10 cellular contexts compared by ENCODE assay signal in genomic region chr2:229445501-229446294, GRCh38.
A peak's percentile ranks its signal among the peaks of the same experiment; 100 is the strongest.
DNase-seq lines count a peak whose midpoint lies in the region; ATAC-seq, FAIRE-seq and TF ChIP-seq lines count a peak whose summit lies in the region.
"Had no signal": no experiment of that assay in that cellular context is flagged by ENCODE, and none has a peak within 500 bp of the region (broad histone marks: within the 10 kb centered on the region; RNA-seq: fewer than 3 reads in every experiment).

No MANE protein-coding gene starts in this region.

- DNase-seq in ACHN (peak; percentile 5), fibroblast of the aortic adventitia (ENCODE audit: low read depth) (peak; percentile 91), pancreas (no peak), NCI-H187 treated with DMSO at 0.1 percent for 48 hours (lab: John Stamatoyannopoulos, UW) (no peak), OCI-LY7 (ENCODE audit: low spot score) (no peak)
- no peak for DNase-seq in activated CD4-positive, alpha-beta T cell treated with anti-CD3 and anti-CD28 coated beads for 4 hours
- DNase-seq in activated CD8-positive, alpha-beta memory T cell treated with anti-CD3 and anti-CD28 coated beads, Interleukin-2, amount 50 U/mL, for 48 hours, result no peak
- DNase-seq: stimulated activated CD4-positive, alpha-beta T cell treated with anti-CD3 and anti-CD28 coated beads, Interleukin-2, amount 100 ng/mL, for 48 hours had no signal

- no peaks in the 10 kb centered on the region for H3K36me3 ChIP-seq in pancreas
- no peaks in the 10 kb centered on the region for H3K36me3 ChIP-seq in OCI-LY7 (ENCODE audit: insufficient read depth, low read length)

- BruUV-seq in OCI-LY7 (replicated peaks; lab: Mats Ljungman, UMichigan), result no TSS peak

- POLR2A ChIA-PET in OCI-LY7 (lab: Charles Lee), result no interaction called here

- H3K4me2 ChIP-seq in OCI-LY7 (ENCODE audit: low read length), result no peak overlapping the region
- H3K4me2 ChIP-seq: KMS-11 had no signal

- CTCF ChIA-PET in OCI-LY7 (lab: Charles Lee; ENCODE audit: unreplicated experiment), result no interaction called here

- H3K4me1 ChIP-seq in pancreas, result no peaks in the 10 kb centered on the region
- H3K4me1 ChIP-seq in OCI-LY7 (ENCODE audit: insufficient read depth, low read length, poor library complexity, severe bottlenecking), result no peaks in the 10 kb centered on the region

- H3K79me2 ChIP-seq in OCI-LY7 (ENCODE audit: insufficient read depth, low read depth, low read length), result no peaks in the 10 kb centered on the region

- H2AFZ ChIP-seq in OCI-LY7 (ENCODE audit: low read length), result no peak overlapping the region

- peak overlapping the region; percentile 34 for H3K4me3 ChIP-seq in fibroblast of the aortic adventitia (ENCODE audit: low read depth, low read length)
- H3K4me3 ChIP-seq in pancreas, result no peak overlapping the region
- H3K4me3 ChIP-seq in OCI-LY7 (ENCODE audit: low read depth, low read length, poor library complexity, severe bottlenecking), result no peak overlapping the region

- H4K20me1 ChIP-seq in OCI-LY7 (ENCODE audit: insufficient read depth, low read length), result no peaks in the 10 kb centered on the region

- TF ChIP-seq CTCF in fibroblast of the aortic adventitia (IDR thresholded peaks at IDR 0.05; ENCODE audit: insufficient read depth, low read length), result no peak
- no peak for TF ChIP-seq CTCF in pancreas (IDR thresholded peaks at IDR 0.05)
- TF ChIP-seq CTCF in OCI-LY7 (conservative IDR thresholded peaks at IDR 0.05; ENCODE audit: low read length), result no peak

- in situ Hi-C loops in ACHN (cut with HindIII; ENCODE audit: low pct_ligation_motif_present, low pct_unique_long_range_greater_than_20kb, low sequenced_read_pairs), result no loop called here

- no peaks in the 10 kb centered on the region for H3K27me3 ChIP-seq in pancreas

- intact Hi-C loops in pancreas (cut with DNase I), result no loop called here
- intact Hi-C loops in OCI-LY7 (cut with micrococcal nuclease; ENCODE audit: unreplicated experiment), result no loop called here

- no peaks in the 10 kb centered on the region for H3K9me2 ChIP-seq in OCI-LY7 (ENCODE audit: insufficient read depth, low read length)

- no peak for FAIRE-seq in pancreas (lab: Jason Lieb, UNC)

- 55 to 61% methylated on average over 11 of the region's 11 CpGs for WGBS in pancreas, 2 donors

- H3K27ac ChIP-seq in pancreas (peak overlapping the region in 1 of 4 donors; percentile 40), OCI-LY7 (ENCODE audit: low read depth, low read length, poor library complexity, severe bottlenecking) (no peak overlapping the region)
- H3K27ac ChIP-seq: KMS-11 had no signal

- ATAC-seq in SK-N-SH treated with all-trans-retinoic acid at 6 μM for 48 hours (peak; percentile 9; the same call in 2 of the 3 replicates), pancreas (peak in 3 of 4 donors; percentile 11 to 38 (median 32))

- H3K9me3 ChIP-seq in pancreas (no peaks in the 10 kb centered on the region), OCI-LY7 (ENCODE audit: low read length) (no peaks in the 10 kb centered on the region)

TF ChIP-seq in SK-N-SH treated with all-trans-retinoic acid at 6 μM for 48 hours, 23 proteins besides CTCF, POLR2A, EP300 and RAD21 (continues in another document):
- no peak; the same call in 1 of the 2 replicates for TF ChIP-seq CSDC2 (CRISPR knock-in tag; IDR thresholded peaks at IDR 0.05)
- no peak for TF ChIP-seq ARNTL (CRISPR knock-in tag; IDR thresholded peaks at IDR 0.05; ENCODE audit: borderline replicate concordance, low read depth)
- TF ChIP-seq ZC3H10 (CRISPR knock-in tag; IDR thresholded peaks at IDR 0.05), result no peak
- TF ChIP-seq TOX (CRISPR knock-in tag; IDR thresholded peaks at IDR 0.05; ENCODE audit: borderline replicate concordance), result no peak
- TF ChIP-seq PPARA (CRISPR knock-in tag; IDR thresholded peaks at IDR 0.05; ENCODE audit: borderline replicate concordance), result no peak
- TF ChIP-seq POU6F1 (CRISPR knock-in tag; IDR thresholded peaks at IDR 0.05; ENCODE audit: borderline replicate concordance, low read depth), result no peak
- TF ChIP-seq CSRNP3 (CRISPR knock-in tag; IDR thresholded peaks at IDR 0.05), result no peak
- TF ChIP-seq ZFP3 (CRISPR knock-in tag; IDR thresholded peaks at IDR 0.05), result no peak
- TF ChIP-seq ESRRG (CRISPR knock-in tag; IDR thresholded peaks at IDR 0.05), result no peak
- TF ChIP-seq GLIS3 (CRISPR knock-in tag; IDR thresholded peaks at IDR 0.05), result no peak
- no peak for TF ChIP-seq OSR1 (CRISPR knock-in tag; IDR thresholded peaks at IDR 0.05)
- TF ChIP-seq CREB5 (CRISPR knock-in tag; IDR thresholded peaks at IDR 0.05; ENCODE audit: low read depth), result no peak
- no peak for TF ChIP-seq ZNF8 (CRISPR knock-in tag; IDR thresholded peaks at IDR 0.05)
- TF ChIP-seq SNAI2 (CRISPR knock-in tag; IDR thresholded peaks at IDR 0.05), result no peak
- no peak for TF ChIP-seq PATZ1 (CRISPR knock-in tag; IDR thresholded peaks at IDR 0.05; ENCODE audit: borderline replicate concordance)
- no peak for TF ChIP-seq ISL1 (CRISPR knock-in tag; IDR thresholded peaks at IDR 0.05)

Comparison
In these comparisons a context has a peak if more than half of its experiments do, and no peak if none do; other contexts are left out.
1. DNase-seq: peak in ACHN (single experiment) and fibroblast of the aortic adventitia (single experiment); none in pancreas (0 of 6), NCI-H187 treated with DMSO at 0.1 percent for 48 hours (single experiment), activated CD4-positive, alpha-beta T cell treated with anti-CD3 and anti-CD28 coated beads for 4 hours (0 of 2), activated CD8-positive, alpha-beta memory T cell treated with anti-CD3 and anti-CD28 coated beads, Interleukin-2, amount 50 U/mL, for 48 hours (single experiment) and OCI-LY7 (single experiment).